21 cellular contexts compared by ENCODE assay signal in genomic region chrX:69107747-69108410, GRCh38. TPM values are rescaled to one million over a fixed set of nuclear protein-coding genes. Genes with fewer than 3 reads are reported as not detected.
DNase-seq lines count a peak whose midpoint lies in the region; ATAC-seq and TF ChIP-seq lines count a peak whose summit lies in the region.
"Had no signal": no experiment of that assay in that cellular context is flagged by ENCODE, and none has a peak within 500 bp of the region (broad histone marks: within the 10 kb centered on the region; RNA-seq: fewer than 3 reads in every experiment).

No MANE protein-coding gene starts in this region.

- no peaks in the 10 kb centered on the region for H3F3A ChIP-seq in smooth muscle cell (ENCODE audit: low read depth)

- peak overlapping the region; percentile 53 for H2AFZ ChIP-seq in mesenchymal stem cell (ENCODE audit: low read depth, low read length)
- peak overlapping the region; percentile 37 for H2AFZ ChIP-seq in smooth muscle cell (ENCODE audit: low read depth)

- peak; percentile 16 for DNase-seq in GM03348 (ENCODE audit: low spot score)
- no peak for DNase-seq in WTC11 (ENCODE audit: low spot score)
- no peak for DNase-seq in mesenchymal stem cell
- no peak for DNase-seq in smooth muscle cell (lab: John Stamatoyannopoulos, UW; ENCODE audit: unreplicated experiment)
- no peak for DNase-seq in central memory CD4-positive, alpha-beta T cell
- DNase-seq: activated CD4-positive, alpha-beta T cell treated with anti-CD3 and anti-CD28 coated beads for 48 hours; AML-193; effector CD8-positive, alpha-beta T cell; gastrocnemius medialis; mammary epithelial cell; naive B cell; NCI-H1417; NCI-H2081 treated with DMSO at 0.1 percent for 48 hours; T-helper 17 cell had no signal

- H2AK5ac ChIP-seq in mesenchymal stem cell (ENCODE audit: low read length, severe bottlenecking), result no peak overlapping the region

- POLR2A ChIA-PET in WTC11 (lab: Charles Lee), result interaction anchor here (1.0 kb wide), 1 partner anchor 279 kb away, joined by 3 read pairs; the partner anchor contains the start of gene EFNB1

- TF ChIP-seq CTCF in WTC11 (IDR thresholded peaks at IDR 0.05) (no peak), smooth muscle cell (IDR thresholded peaks at IDR 0.05; ENCODE audit: borderline replicate concordance, insufficient read depth, poor library complexity, severe bottlenecking) (no peak)

- H3K36me3 Mint-ChIP-seq in WTC11, result no peaks in the 10 kb centered on the region
- H3K36me3 Mint-ChIP-seq: activated naive CD4-positive, alpha-beta T cell treated with anti-CD3 and anti-CD28 coated beads, Interleukin-2, amount 50 U/mL, for 24 hours; naive B cell had no signal

- H3K9ac ChIP-seq in mesenchymal stem cell (ENCODE audit: low read length) (no peak overlapping the region), smooth muscle cell (ENCODE audit: low read depth) (no peak overlapping the region)

- H3K4me1 Mint-ChIP-seq in WTC11, result peaks cover 25% of the 10 kb centered on the region
- H3K4me1 Mint-ChIP-seq: activated naive CD4-positive, alpha-beta T cell treated with anti-CD3 and anti-CD28 coated beads, Interleukin-2, amount 50 U/mL, for 24 hours; naive B cell; T-helper 17 cell had no signal

- H3K36me3 ChIP-seq in mesenchymal stem cell (ENCODE audit: control insufficient read depth in 1 of 2, insufficient read depth in 2 of 2, low read depth in 1 of 2, low read length in 2 of 2) (no peaks in the 10 kb centered on the region), smooth muscle cell (ENCODE audit: low read depth) (no peaks in the 10 kb centered on the region)
- H3K36me3 ChIP-seq: ascending aorta, esophagus muscularis mucosa, gastrocnemius medialis, SJSA1, suprapubic skin had no signal

- peak overlapping the region; percentile 80 for H2BK120ac ChIP-seq in mesenchymal stem cell (ENCODE audit: low read depth, low read length)

- ATAC-seq in WTC11 (no peak), HG03280 (IDR thresholded peaks at IDR 0.05; ENCODE audit: unreplicated experiment) (no peak), GM21360 (IDR thresholded peaks at IDR 0.05; ENCODE audit: unreplicated experiment) (no peak)
- ATAC-seq: gastrocnemius medialis, T-helper 17 cell had no signal

- CTCF ChIA-PET in WTC11 (lab: Charles Lee), result interaction anchor here (0.8 to 4.7 kb wide), 6 partner anchors 12 to 280 kb away, joined by 3 to 32 read pairs (median 4); no protein-coding TSS in a partner anchor

- no peaks in the 10 kb centered on the region for H3K79me1 ChIP-seq in mesenchymal stem cell (replicated peaks; ENCODE audit: low read length, poor library complexity, severe bottlenecking)

- H3K23ac ChIP-seq in mesenchymal stem cell (ENCODE audit: low read length in 2 of 2), result no peak overlapping the region

- H2BK12ac ChIP-seq in mesenchymal stem cell (ENCODE audit: low read length in 2 of 2), result peak overlapping the region in 1 of 2 experiments; percentile 52

- no peak overlapping the region for H3K27ac ChIP-seq in mesenchymal stem cell (ENCODE audit: low read length, poor library complexity, severe bottlenecking)
- peak overlapping the region; percentile 7 for H3K27ac ChIP-seq in smooth muscle cell (ENCODE audit: low read depth)
- H3K27ac ChIP-seq: ascending aorta, esophagus muscularis mucosa, gastrocnemius medialis, SJSA1, suprapubic skin had no signal

- peak overlapping the region in 1 of 2 experiments; percentile 79 for H3K4ac ChIP-seq in mesenchymal stem cell (ENCODE audit: low read depth in 1 of 2, low read length in 2 of 2)

- no peaks in the 10 kb centered on the region for H3K27me3 Mint-ChIP-seq in WTC11 (ENCODE audit: low read depth)
- H3K27me3 Mint-ChIP-seq: activated naive CD4-positive, alpha-beta T cell treated with anti-CD3 and anti-CD28 coated beads, Interleukin-2, amount 50 U/mL, for 24 hours had no signal

- no peak overlapping the region for H4K91ac ChIP-seq in mesenchymal stem cell (ENCODE audit: low read length)

- H4K8ac ChIP-seq in mesenchymal stem cell (ENCODE audit: low read length), result peak overlapping the region; percentile 76

- H3K9me3 ChIP-seq in mesenchymal stem cell (ENCODE audit: control insufficient read depth, low read length) (peaks cover 1% of the 10 kb centered on the region), smooth muscle cell (replicated peaks; ENCODE audit: low read depth) (no peaks in the 10 kb centered on the region)
- H3K9me3 ChIP-seq: ascending aorta, esophagus muscularis mucosa, gastrocnemius medialis, SJSA1, suprapubic skin had no signal

- H3K4me2 ChIP-seq in mesenchymal stem cell (ENCODE audit: low read length, poor library complexity, severe bottlenecking) (no peak overlapping the region), smooth muscle cell (peak overlapping the region; percentile 22)

- H2BK15ac ChIP-seq in mesenchymal stem cell (ENCODE audit: low read depth, poor library complexity, severe bottlenecking), result peak overlapping the region; percentile 26

- no peaks in the 10 kb centered on the region for H3K79me2 ChIP-seq in smooth muscle cell (ENCODE audit: low read depth)

- no peaks in the 10 kb centered on the region for H3K9me3 Mint-ChIP-seq in WTC11
- H3K9me3 Mint-ChIP-seq: activated naive CD4-positive, alpha-beta T cell treated with anti-CD3 and anti-CD28 coated beads, Interleukin-2, amount 50 U/mL, for 24 hours; naive B cell had no signal

- no peak overlapping the region for H3K4me3 Mint-ChIP-seq in WTC11
- H3K4me3 Mint-ChIP-seq: activated naive CD4-positive, alpha-beta T cell treated with anti-CD3 and anti-CD28 coated beads, Interleukin-2, amount 50 U/mL, for 24 hours; naive B cell; T-helper 17 cell had no signal

- H3K27me3 ChIP-seq in mesenchymal stem cell (ENCODE audit: control insufficient read depth in 1 of 2, insufficient read depth in 1 of 2, low read length in 2 of 2) (peaks cover 0 to 85% of the 10 kb centered on the region in 2 experiments), smooth muscle cell (ENCODE audit: low read depth) (no peaks in the 10 kb centered on the region)
- H3K27me3 ChIP-seq: ascending aorta, gastrocnemius medialis, SJSA1, suprapubic skin had no signal

- H3K4me1 ChIP-seq in mesenchymal stem cell (ENCODE audit: control insufficient read depth, insufficient read depth, low read depth, low read length), result peaks cover 11% of the 10 kb centered on the region
- peaks cover 10% of the 10 kb centered on the region for H3K4me1 ChIP-seq in smooth muscle cell (ENCODE audit: low read depth)
- H3K4me1 ChIP-seq: ascending aorta had no signal

- peak overlapping the region; percentile 3; the same call in 1 of the 2 replicates for H3K27ac Mint-ChIP-seq in WTC11
- H3K27ac Mint-ChIP-seq: activated naive CD4-positive, alpha-beta T cell treated with anti-CD3 and anti-CD28 coated beads, Interleukin-2, amount 50 U/mL, for 24 hours; T-helper 17 cell had no signal

- H4K20me1 ChIP-seq in smooth muscle cell (ENCODE audit: low read depth), result no peaks in the 10 kb centered on the region

- H3K4me3 ChIP-seq in mesenchymal stem cell (ENCODE audit: insufficient read depth in 1 of 2, low read depth in 1 of 2, low read length in 2 of 2) (no peak overlapping the region), smooth muscle cell (no peak overlapping the region)
- H3K4me3 ChIP-seq: ascending aorta, esophagus muscularis mucosa, gastrocnemius medialis, SJSA1, suprapubic skin had no signal

- H2BK5ac ChIP-seq in mesenchymal stem cell (ENCODE audit: low read depth, low read length, poor library complexity, severe bottlenecking), result no peak overlapping the region

- WGBS in mesenchymal stem cell, result 12% methylated on average over 6 of the region's 7 CpGs
- WGBS in smooth muscle cell (ENCODE audit: low lambda C conversion rate), result 42% methylated on average over 7 of the region's 7 CpGs

- peak overlapping the region; percentile 19 to 87 for H3K18ac ChIP-seq in mesenchymal stem cell (ENCODE audit: low read depth in 1 of 2, low read length in 2 of 2)

- H3K14ac ChIP-seq in mesenchymal stem cell (ENCODE audit: low read length in 2 of 2), result no peak overlapping the region

TF ChIP-seq in WTC11, 78 proteins besides CTCF, POLR2A, EP300 and RAD21:
- TF ChIP-seq CREB1 (CRISPR knock-in tag; IDR thresholded peaks at IDR 0.05) (no peak), SOX15 (CRISPR knock-in tag; IDR thresholded peaks at IDR 0.05) (no peak), NFE2L1 (CRISPR knock-in tag; IDR thresholded peaks at IDR 0.05) (0 out of 2 replicates have a peak, but pooled peaks have one; percentile 3)

RNA-seq across cellular contexts. Expression of gene PJA1, which starts 57.4 kb away (rescaled TPM):
- 37.9 to 43.1 TPM (median 39.9 TPM) in 3 replicates for total RNA-seq in WTC11 (2021)
- polyA plus RNA-seq in mesenchymal stem cell (2013, experiment 1 of 2), result 40.5 TPM
- 38.9 TPM for polyA plus RNA-seq in mesenchymal stem cell (2013, experiment 2 of 2)
- 30.6 and 59.1 TPM in 2 replicates for total RNA-seq in smooth muscle cell
- 47.5 and 53.4 TPM in 2 replicates for polyA plus RNA-seq in smooth muscle cell
